In genomic region chr19:19386373-19386869, GRCh38 we compare ENCODE assay signal across 8 cellular contexts. TPM values are rescaled to one million over a fixed set of nuclear protein-coding genes. Genes with fewer than 3 reads are reported as not detected.
DNase-seq lines count a peak whose midpoint lies in the region; ATAC-seq, FAIRE-seq and TF ChIP-seq lines count a peak whose summit lies in the region.

No MANE protein-coding gene starts in this region.

- peak overlapping the region; percentile 93 to 98 (median 96) for H3K27ac Mint-ChIP-seq in naive B cell

- H3K27me3 ChIP-seq in BJ (ENCODE audit: control insufficient read depth, insufficient read depth, low read length) = no peaks in the 10 kb centered on the region
- H3K27me3 ChIP-seq in bronchial epithelial cell (ENCODE audit: control insufficient read depth, insufficient read depth, low read length) = no peaks in the 10 kb centered on the region

- no peaks in the 10 kb centered on the region for H3K36me3 Mint-ChIP-seq in naive B cell

- POLR2A ChIA-PET in BJ (lab: Charles Lee) = no interaction called here

- H3K27me3 Mint-ChIP-seq in naive B cell = no peaks in the 10 kb centered on the region

- no peak for FAIRE-seq in bronchial epithelial cell (lab: Jason Lieb, UNC)

- no peak for ATAC-seq in naive B cell (ENCODE audit: low read depth in 2 of 2)
- ATAC-seq in GM19463 (IDR thresholded peaks at IDR 0.05; ENCODE audit: unreplicated experiment) = no peak
- ATAC-seq in GM19467 (IDR thresholded peaks at IDR 0.05; ENCODE audit: unreplicated experiment) = no peak

- no peaks in the 10 kb centered on the region for H3K36me3 ChIP-seq in BJ (ENCODE audit: control insufficient read depth, insufficient read depth, low read length)
- H3K36me3 ChIP-seq in bronchial epithelial cell (ENCODE audit: control insufficient read depth, insufficient read depth, low read length) = no peaks in the 10 kb centered on the region

- H3K4me3 ChIP-seq in BJ (ENCODE audit: low read depth, low read length) (peak overlapping the region; percentile 85), bronchial epithelial cell (ENCODE audit: low read depth, low read length) (peak overlapping the region; percentile 76)

- CTCF ChIA-PET in BJ (lab: Yijun Ruan, JAX) = no interaction called here

- TF ChIP-seq CTCF in BJ (IDR thresholded peaks at IDR 0.05; ENCODE audit: insufficient read depth, low read depth, low read length) (peak; percentile 40), bronchial epithelial cell (IDR thresholded peaks at IDR 0.05; ENCODE audit: insufficient read depth, low read length, severe bottlenecking) (peak; percentile 35)

- no peaks in the 10 kb centered on the region for H3K9me3 Mint-ChIP-seq in naive B cell

- H3K4me1 Mint-ChIP-seq in naive B cell = peaks cover 44 to 52% (median 48%) of the 10 kb centered on the region in 3 donors

- DNase-seq in BJ (ENCODE audit: low read depth) = no peak
- peak; percentile 53 for DNase-seq in NAMALWA (ENCODE audit: low spot score)
- no peak for DNase-seq in bronchial epithelial cell (ENCODE audit: low read depth)
- DNase-seq in naive B cell = peak; percentile 35
- DNase-seq in ecto neural progenitor cell (ENCODE audit: low spot score) = no peak
- DNase-seq in SK-N-DZ (ENCODE audit: low spot score) = no peak

- H3K4me3 Mint-ChIP-seq in naive B cell = peak overlapping the region; percentile 95 to 100 (median 98)

RNA-seq across cellular contexts. Expression of gene GATAD2A, which starts 19.1 kb away (rescaled TPM):
- polyA plus RNA-seq in BJ (2011; rRNA removed) = 18.2 and 24.2 TPM in 2 replicates
- polyA minus RNA-seq in BJ (2011; rRNA and poly(A)+ RNA removed) = 11.9 and 17.0 TPM in 2 replicates
- total RNA-seq in bronchial epithelial cell = 48.4 and 49.0 TPM in 2 replicates
- polyA plus RNA-seq in naive B cell (ENCODE audit: low read depth in 6 of 6) = 10 to 100 TPM in 3 of 6 donors, 1 to 10 TPM in 3; 2.2 to 19.2 (median 10.6) TPM
- 33.1 and 45.6 TPM in 2 replicates for polyA plus RNA-seq in SK-N-DZ (2014; cell fraction: cytosol; rRNA removed)
- 20.2 and 20.6 TPM in 2 replicates for polyA plus RNA-seq in SK-N-DZ (2014; cell fraction: nucleus; rRNA removed)

Comparison
In these comparisons a context has a peak if more than half of its experiments do, and no peak if none do; other contexts are left out.
1. DNase-seq: peak in NAMALWA (single experiment) and naive B cell (single experiment); none in BJ (single experiment), bronchial epithelial cell (single experiment), ecto neural progenitor cell (single experiment) and SK-N-DZ (single experiment).